ENCODE assay signal across 23 cellular contexts in the genomic region with DNA sequence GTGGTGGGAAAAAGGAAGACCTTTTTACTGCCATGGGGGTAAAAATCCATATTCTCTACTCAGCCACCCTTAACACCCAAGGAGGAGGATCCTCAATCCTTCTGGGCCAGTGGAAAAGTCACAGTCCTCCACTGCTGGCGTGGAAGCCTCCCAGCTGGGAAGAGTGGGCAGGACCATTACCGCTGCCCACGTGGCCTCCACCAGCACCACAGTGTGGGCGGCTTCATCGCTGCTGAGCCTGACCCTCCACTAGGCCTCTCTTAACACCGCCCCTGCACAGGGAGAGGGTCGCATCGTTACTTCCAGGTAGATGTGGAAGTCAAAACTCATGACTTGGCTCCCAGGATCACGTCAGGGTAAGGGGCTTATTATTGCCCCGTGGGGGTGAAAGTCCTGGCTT.
"Had no signal": no experiment of that assay in that cellular context is flagged by ENCODE, and none has a peak within 500 bp of the region (broad histone marks: within the 10 kb centered on the region; RNA-seq: fewer than 3 reads in every experiment).

No MANE protein-coding gene starts in this region.

- H3K79me2 ChIP-seq: parathyroid adenoma had no signal

- H3K27ac ChIP-seq: ovary, parathyroid adenoma, psoas muscle, right lobe of liver, sigmoid colon, stomach, tibial artery, transverse colon, upper lobe of right lung, uterus had no signal

- H3K9ac ChIP-seq: parathyroid adenoma had no signal

- H3K4me3 ChIP-seq: ovary, psoas muscle, right lobe of liver, sigmoid colon, stomach, tibial artery, transverse colon, upper lobe of right lung, uterus had no signal

- H3K27me3 ChIP-seq: ovary, right lobe of liver, sigmoid colon, stomach, tibial artery, transverse colon, upper lobe of right lung, uterus had no signal

- DNase-seq: naive thymus-derived CD8-positive, alpha-beta T cell; nephron progenitor cell; occipital lobe; ovary; psoas muscle; right cardiac atrium; right lobe of liver; sigmoid colon; small intestine; stimulated activated CD4-positive, alpha-beta T cell treated with anti-CD3 and anti-CD28 coated beads, Interleukin-15, amount 100 ng/mL, for 24 hours; stimulated activated CD4-positive, alpha-beta T cell treated with anti-CD3 and anti-CD28 coated beads, Interleukin-2, amount 100 ng/mL, for 24 hours; stimulated activated CD4-positive, alpha-beta T cell treated with anti-CD3 and anti-CD28 coated beads, Interleukin-2, amount 100 ng/mL, for 48 hours; stimulated activated CD4-positive, alpha-beta T cell treated with anti-CD3 and anti-CD28 coated beads, Interleukin-4, amount 100 ng/mL, for 24 hours; stimulated activated naive B cell treated with anti-CD40 and anti-IgM and Interleukin-4, amounts not matched to agents 10 μg/mL and 1 μg/mL and 100 μg/mL, for 72 hours; stimulated activated naive CD4-positive, alpha-beta T cell treated with Interleukin-2 at 50 U/mL for 16 hours; stomach; tibial artery; transverse colon; upper lobe of right lung; uterus had no signal

- H2AFZ ChIP-seq: parathyroid adenoma had no signal

- H3K36me3 ChIP-seq: ovary, right lobe of liver, sigmoid colon, stomach, tibial artery, transverse colon, upper lobe of right lung, uterus had no signal

- ATAC-seq: naive thymus-derived CD8-positive, alpha-beta T cell; natural killer cell treated with Interleukin-12 subunit alpha and Interleukin-12 subunit beta and Interleukin-15 and Interleukin-18, amount 100 ng/mL, for 72 hours; psoas muscle; right cardiac atrium; right lobe of liver; stimulated activated effector memory CD8-positive, alpha-beta T cell treated with anti-CD3 and anti-CD28 coated beads, Interleukin-12 subunit alpha, Interleukin-12 subunit beta, amount 100 ng/mL, for 72 hours; stimulated activated naive B cell treated with anti-CD40 and anti-IgM and Interleukin-4, amounts not matched to agents 10 μg/mL and 1 μg/mL and 100 μg/mL, for 72 hours; upper lobe of right lung had no signal

- H3K4me1 ChIP-seq: parathyroid adenoma, psoas muscle, right lobe of liver, sigmoid colon, stomach, tibial artery, transverse colon, upper lobe of right lung, uterus had no signal

- FAIRE-seq: small intestine had no signal

- H3K9me3 ChIP-seq: ovary, psoas muscle, right lobe of liver, sigmoid colon, transverse colon, upper lobe of right lung, uterus had no signal
